In the genomic region with DNA sequence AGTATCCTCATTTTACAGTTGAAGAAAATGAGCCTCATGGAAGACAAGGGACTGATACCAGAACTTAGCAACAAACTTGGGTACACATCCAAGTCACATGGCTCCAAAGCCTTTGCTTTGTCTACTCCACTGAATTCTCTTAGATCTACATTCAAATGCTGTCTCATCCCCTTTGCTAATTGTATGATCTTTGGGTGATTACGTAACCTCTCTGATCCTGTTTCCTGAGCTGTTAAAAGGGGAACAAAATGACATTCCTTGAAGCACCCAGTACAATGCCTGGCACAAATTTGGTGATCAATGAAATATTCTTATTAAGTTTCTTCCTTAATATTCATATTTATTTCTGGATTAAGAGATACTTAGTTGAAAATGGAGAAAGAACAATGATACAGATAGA, we compare ENCODE assay signal across 1 cellular context.
TF ChIP-seq lines count a peak whose summit lies in the region.

No MANE protein-coding gene starts in this region.

TF ChIP-seq in GM23338, 12 proteins besides CTCF, POLR2A, EP300 and RAD21 (continued from another document):
- no peak for TF ChIP-seq ZNF462 (CRISPR knock-in tag; IDR thresholded peaks at IDR 0.05)
- TF ChIP-seq EZH2 (IDR thresholded peaks at IDR 0.05; ENCODE audit: low read depth, unreplicated experiment) = no peak
- no peak for TF ChIP-seq ZNF114 (CRISPR knock-in tag; IDR thresholded peaks at IDR 0.05)
- TF ChIP-seq STAT1 (IDR thresholded peaks at IDR 0.05; ENCODE audit: unreplicated experiment) = no peak
- no peak for TF ChIP-seq EZH2phosphoT487 (IDR thresholded peaks at IDR 0.05; ENCODE audit: unreplicated experiment)
- TF ChIP-seq CREB1 (CRISPR knock-in tag; IDR thresholded peaks at IDR 0.05; ENCODE audit: low read depth) = no peak
- TF ChIP-seq, protein P1, sequence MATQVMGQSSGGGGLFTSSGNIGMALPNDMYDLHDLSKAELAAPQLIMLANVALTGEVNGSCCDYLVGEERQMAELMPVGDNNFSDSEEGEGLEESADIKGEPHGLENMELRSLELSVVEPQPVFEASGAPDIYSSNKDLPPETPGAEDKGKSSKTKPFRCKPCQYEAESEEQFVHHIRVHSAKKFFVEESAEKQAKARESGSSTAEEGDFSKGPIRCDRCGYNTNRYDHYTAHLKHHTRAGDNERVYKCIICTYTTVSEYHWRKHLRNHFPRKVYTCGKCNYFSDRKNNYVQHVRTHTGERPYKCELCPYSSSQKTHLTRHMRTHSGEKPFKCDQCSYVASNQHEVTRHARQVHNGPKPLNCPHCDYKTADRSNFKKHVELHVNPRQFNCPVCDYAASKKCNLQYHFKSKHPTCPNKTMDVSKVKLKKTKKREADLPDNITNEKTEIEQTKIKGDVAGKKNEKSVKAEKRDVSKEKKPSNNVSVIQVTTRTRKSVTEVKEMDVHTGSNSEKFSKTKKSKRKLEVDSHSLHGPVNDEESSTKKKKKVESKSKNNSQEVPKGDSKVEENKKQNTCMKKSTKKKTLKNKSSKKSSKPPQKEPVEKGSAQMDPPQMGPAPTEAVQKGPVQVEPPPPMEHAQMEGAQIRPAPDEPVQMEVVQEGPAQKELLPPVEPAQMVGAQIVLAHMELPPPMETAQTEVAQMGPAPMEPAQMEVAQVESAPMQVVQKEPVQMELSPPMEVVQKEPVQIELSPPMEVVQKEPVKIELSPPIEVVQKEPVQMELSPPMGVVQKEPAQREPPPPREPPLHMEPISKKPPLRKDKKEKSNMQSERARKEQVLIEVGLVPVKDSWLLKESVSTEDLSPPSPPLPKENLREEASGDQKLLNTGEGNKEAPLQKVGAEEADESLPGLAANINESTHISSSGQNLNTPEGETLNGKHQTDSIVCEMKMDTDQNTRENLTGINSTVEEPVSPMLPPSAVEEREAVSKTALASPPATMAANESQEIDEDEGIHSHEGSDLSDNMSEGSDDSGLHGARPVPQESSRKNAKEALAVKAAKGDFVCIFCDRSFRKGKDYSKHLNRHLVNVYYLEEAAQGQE (IDR thresholded peaks at IDR 0.05; ENCODE audit: unreplicated experiment) = no peak
- TF ChIP-seq ZNF331 (CRISPR knock-in tag; IDR thresholded peaks at IDR 0.05; ENCODE audit: low read depth) = no peak
- TF ChIP-seq JUNB (IDR thresholded peaks at IDR 0.05; ENCODE audit: unreplicated experiment) = no peak
